ENCODE assay signal across 26 cellular contexts in the genomic region with DNA sequence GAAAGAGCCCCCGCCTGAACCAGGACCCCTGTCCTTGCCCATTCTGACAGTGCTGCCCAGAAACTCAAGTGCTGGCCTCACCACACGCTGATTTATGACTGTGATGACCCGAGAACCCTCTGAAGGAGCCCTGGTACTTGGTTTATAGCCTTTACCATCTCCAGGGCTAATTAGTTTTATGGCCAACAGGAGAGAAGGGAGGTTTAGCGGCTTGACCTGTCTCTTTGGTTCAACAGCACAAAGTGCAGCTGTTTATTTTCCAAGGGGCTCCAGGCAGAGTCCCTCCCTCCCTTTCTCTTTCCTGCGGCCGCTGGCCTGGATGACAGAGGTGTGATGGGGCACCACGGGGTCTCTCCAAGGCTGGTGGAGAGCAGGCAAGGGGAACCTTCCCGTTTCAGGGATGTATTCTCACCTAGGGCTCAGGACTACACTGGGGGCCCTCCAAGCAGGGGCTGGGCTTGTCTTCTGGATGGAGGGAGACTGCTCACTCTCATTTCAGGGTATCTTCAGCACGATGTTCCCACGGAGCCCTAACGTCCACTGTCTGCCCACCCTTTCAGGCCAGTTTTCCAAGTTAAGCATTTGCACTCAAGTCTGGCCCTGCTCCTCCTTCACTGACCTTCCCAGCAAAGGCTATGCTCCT.
"Had no signal": no experiment of that assay in that cellular context is flagged by ENCODE, and none has a peak within 500 bp of the region (broad histone marks: within the 10 kb centered on the region; RNA-seq: fewer than 3 reads in every experiment).

No MANE protein-coding gene starts in this region.

- H3K4me2 ChIP-seq: hepatocyte had no signal

- H3K4me3 ChIP-seq: coronary artery, dorsolateral prefrontal cortex, gastrocnemius medialis, hepatocyte, lower lobe of right lung, thoracic aorta, vagina had no signal

- H3K4me1 Mint-ChIP-seq: activated B cell treated with CpG ODN at 0.5 μM for 24 hours; activated CD8-positive, alpha-beta memory T cell treated with anti-CD3 and anti-CD28 coated beads, Interleukin-2, amount 10 ng/mL, durations not matched to agents 7 days and 5 days; activated naive CD4-positive, alpha-beta T cell treated with anti-CD3 and anti-CD28 coated beads, Interleukin-2, amount 50 U/mL, for 24 hours; natural killer cell had no signal

- ATAC-seq: activated CD8-positive, alpha-beta memory T cell treated with anti-CD3 and anti-CD28 coated beads, Interleukin-2, amount 10 ng/mL, durations not matched to agents 7 days and 5 days; activated CD8-positive, alpha-beta T cell treated with anti-CD3 and anti-CD28 coated beads for 36 hours; effector memory CD8-positive, alpha-beta T cell; gastrocnemius medialis; left lobe of liver; lower lobe of right lung; natural killer cell; right cardiac atrium had no signal

- H3K27ac Mint-ChIP-seq: activated B cell treated with CpG ODN at 0.5 μM for 24 hours; activated CD8-positive, alpha-beta memory T cell treated with anti-CD3 and anti-CD28 coated beads, Interleukin-2, amount 10 ng/mL, durations not matched to agents 7 days and 5 days; activated CD8-positive, alpha-beta T cell treated with anti-CD3 and anti-CD28 coated beads for 36 hours; activated naive CD4-positive, alpha-beta T cell treated with anti-CD3 and anti-CD28 coated beads, Interleukin-2, amount 50 U/mL, for 24 hours; activated T-helper 2 cell treated with anti-CD3 and anti-CD28 coated beads, Interferon-gamma antibody, Interleukin-2, Interleukin-4, amounts not matched to agents 10 μg/mL and 5 μg/mL and 100 μg/mL, durations not matched to agents 14 hours and 24 hours and 36 hours; effector memory CD8-positive, alpha-beta T cell; natural killer cell; stimulated activated naive CD8-positive, alpha-beta T cell treated with anti-CD3 and anti-CD28 coated beads, Interleukin-15, Interleukin-2, amounts not matched to agents 100 ng/mL and 50 ng/mL, for 24 hours; T-helper 2 cell treated with Interferon-gamma antibody and Interleukin-4, amounts not matched to agents 5 μg/mL and 100 μg/mL, for 36 hours had no signal

- H3K36me3 Mint-ChIP-seq: activated CD8-positive, alpha-beta memory T cell treated with anti-CD3 and anti-CD28 coated beads, Interleukin-2, amount 10 ng/mL, durations not matched to agents 7 days and 5 days; activated naive CD4-positive, alpha-beta T cell treated with anti-CD3 and anti-CD28 coated beads, Interleukin-2, amount 50 U/mL, for 24 hours; natural killer cell had no signal

- H3K27me3 Mint-ChIP-seq: activated naive CD4-positive, alpha-beta T cell treated with anti-CD3 and anti-CD28 coated beads, Interleukin-2, amount 50 U/mL, for 24 hours; stimulated activated naive CD8-positive, alpha-beta T cell treated with anti-CD3 and anti-CD28 coated beads, Interleukin-15, Interleukin-2, amounts not matched to agents 100 ng/mL and 50 ng/mL, for 24 hours had no signal

- DNase-seq: activated B cell treated with CpG ODN at 0.5 μM for 24 hours; activated CD4-positive, alpha-beta T cell treated with anti-CD3 and anti-CD28 coated beads, Interleukin-2, amount 50 U/mL, for 1 hour; activated CD8-positive, alpha-beta memory T cell treated with anti-CD3 and anti-CD28 coated beads, Interleukin-2, amount 10 ng/mL, durations not matched to agents 7 days and 5 days; activated CD8-positive, alpha-beta T cell treated with anti-CD3 and anti-CD28 coated beads for 36 hours; activated T-cell treated with anti-CD3 and anti-CD28 coated beads, Interleukin-2, amount 50 U/mL, for 48 hours; cerebellar nuclear complex; dorsolateral prefrontal cortex; effector memory CD8-positive, alpha-beta T cell; erythroblast; gastrocnemius medialis; glutamatergic neuron; islet precursor cell; lower lobe of right lung; mesendoderm; natural killer cell; stimulated activated CD4-positive, alpha-beta T cell treated with anti-CD3 and anti-CD28 coated beads, Interleukin-4, amount 100 ng/mL, for 1 hour had no signal

- H3K27ac ChIP-seq: coronary artery, dorsolateral prefrontal cortex, gastrocnemius medialis, hepatocyte, lower lobe of right lung, thoracic aorta, vagina had no signal

- H3K4me3 Mint-ChIP-seq: activated B cell treated with CpG ODN at 0.5 μM for 24 hours; activated CD8-positive, alpha-beta memory T cell treated with anti-CD3 and anti-CD28 coated beads, Interleukin-2, amount 10 ng/mL, durations not matched to agents 7 days and 5 days; activated CD8-positive, alpha-beta T cell treated with anti-CD3 and anti-CD28 coated beads for 36 hours; activated naive CD4-positive, alpha-beta T cell treated with anti-CD3 and anti-CD28 coated beads, Interleukin-2, amount 50 U/mL, for 24 hours; effector memory CD8-positive, alpha-beta T cell; natural killer cell; stimulated activated naive CD8-positive, alpha-beta T cell treated with anti-CD3 and anti-CD28 coated beads, Interleukin-15, Interleukin-2, amounts not matched to agents 100 ng/mL and 50 ng/mL, for 24 hours; T-helper 2 cell treated with Interferon-gamma antibody and Interleukin-4, amounts not matched to agents 5 μg/mL and 100 μg/mL, for 36 hours had no signal

- H3K27me3 ChIP-seq: dorsolateral prefrontal cortex, gastrocnemius medialis, hepatocyte, vagina had no signal

- H3K9me3 ChIP-seq: gastrocnemius medialis, lower lobe of right lung, thoracic aorta, vagina had no signal

- H2AFZ ChIP-seq: hepatocyte had no signal

- H3K9me3 Mint-ChIP-seq: activated B cell treated with CpG ODN at 0.5 μM for 24 hours; activated CD8-positive, alpha-beta T cell treated with anti-CD3 and anti-CD28 coated beads for 36 hours; activated naive CD4-positive, alpha-beta T cell treated with anti-CD3 and anti-CD28 coated beads, Interleukin-2, amount 50 U/mL, for 24 hours; activated T-helper 2 cell treated with anti-CD3 and anti-CD28 coated beads, Interferon-gamma antibody, Interleukin-2, Interleukin-4, amounts not matched to agents 10 μg/mL and 5 μg/mL and 100 μg/mL, durations not matched to agents 14 hours and 24 hours and 36 hours; effector memory CD8-positive, alpha-beta T cell; natural killer cell; stimulated activated naive CD8-positive, alpha-beta T cell treated with anti-CD3 and anti-CD28 coated beads, Interleukin-15, Interleukin-2, amounts not matched to agents 100 ng/mL and 50 ng/mL, for 24 hours; T-helper 2 cell treated with Interferon-gamma antibody and Interleukin-4, amounts not matched to agents 5 μg/mL and 100 μg/mL, for 36 hours had no signal

- H3K79me2 ChIP-seq: hepatocyte had no signal

- H3K4me1 ChIP-seq: lower lobe of right lung, vagina had no signal

- H3K36me3 ChIP-seq: gastrocnemius medialis, lower lobe of right lung, thoracic aorta, vagina had no signal
